16 cellular contexts compared by ENCODE assay signal in the genomic region with DNA sequence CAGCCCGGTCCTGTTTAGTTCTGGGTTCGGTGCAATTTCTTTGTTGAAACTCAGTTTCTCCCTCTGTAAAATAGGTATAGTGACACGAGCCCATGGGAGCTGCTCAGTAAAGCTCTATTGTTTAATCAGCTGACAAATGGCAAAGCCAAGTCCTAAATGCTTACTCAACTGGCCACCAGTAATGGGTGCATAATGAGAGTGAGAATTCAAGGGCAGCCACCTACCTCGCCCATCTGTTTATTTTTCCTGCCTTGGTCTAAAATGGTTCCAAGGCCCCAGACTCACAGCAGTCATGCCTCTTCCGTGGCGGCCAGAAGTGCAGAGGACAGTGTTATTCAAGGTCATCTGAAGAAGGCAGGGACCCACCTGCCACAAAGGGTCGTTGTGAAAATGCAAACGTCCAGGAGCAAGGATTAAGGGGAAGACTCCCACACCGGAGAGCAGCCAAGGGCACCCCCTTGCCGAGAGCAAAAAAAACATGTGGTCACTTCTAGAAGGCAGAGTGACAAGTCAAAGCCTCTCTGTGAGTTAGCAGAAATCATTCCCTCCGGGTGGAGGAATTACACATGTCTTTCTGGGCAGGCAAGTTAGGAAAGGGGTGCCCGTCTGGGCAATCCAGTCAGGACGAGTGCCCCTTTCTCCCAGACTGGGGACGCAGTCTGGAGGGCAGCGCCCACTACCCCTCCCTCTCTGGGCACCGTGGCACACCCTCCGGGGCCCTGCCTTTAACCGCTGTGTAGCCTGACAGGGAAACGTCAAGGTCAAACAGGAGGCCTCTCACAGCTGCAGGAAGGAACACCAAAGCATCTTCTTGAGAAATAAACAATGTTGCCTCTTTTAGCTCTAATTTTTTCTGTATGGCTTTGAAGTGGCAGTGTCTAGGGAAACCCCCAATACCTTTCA.
DNase-seq lines count a peak whose midpoint lies in the region; ATAC-seq lines count a peak whose summit lies in the region.
"Had no signal": no experiment of that assay in that cellular context is flagged by ENCODE, and none has a peak within 500 bp of the region (broad histone marks: within the 10 kb centered on the region; RNA-seq: fewer than 3 reads in every experiment).

No MANE protein-coding gene starts in this region.

- no peak overlapping the region for H3K4me3 ChIP-seq in subcutaneous abdominal adipose tissue (ENCODE audit: low read depth in 1 of 5, low read length in 5 of 5)
- H3K4me3 ChIP-seq: breast epithelium, sigmoid colon had no signal

- no peaks in the 10 kb centered on the region for H3K36me3 ChIP-seq in subcutaneous abdominal adipose tissue (ENCODE audit: control insufficient read depth in 5 of 5, insufficient read depth in 5 of 5, low read length in 5 of 5)
- H3K36me3 ChIP-seq: breast epithelium, sigmoid colon had no signal

- peak overlapping the region; percentile 63 for H3K27ac ChIP-seq in subcutaneous abdominal adipose tissue (ENCODE audit: low read depth, low read length)

- peak; percentile 32 for DNase-seq in activated naive CD4-positive, alpha-beta T cell treated with anti-CD3 and anti-CD28 coated beads, Interleukin-2, amount 10 ng/mL, durations not matched to agents 7 days and 5 days
- no peak for DNase-seq in activated naive CD4-positive, alpha-beta T cell treated with anti-CD3 and anti-CD28 coated beads for 36 hours
- no peak for DNase-seq in activated CD8-positive, alpha-beta T cell treated with anti-CD3 and anti-CD28 coated beads, Interleukin-2, amount 10 ng/mL, durations not matched to agents 7 days and 5 days
- DNase-seq in medulla oblongata (ENCODE audit: extremely low spot score) (peak; percentile 46), T-helper 2 cell (no peak)
- no peak for DNase-seq in stimulated activated CD4-positive, alpha-beta T cell treated with anti-CD3 and anti-CD28 coated beads, Interleukin-12 subunit alpha, Interleukin-12 subunit beta, amount 100 ng/mL, for 4 hours
- no peak for DNase-seq in NK-92 treated with Interleukin-12 subunit alpha and Interleukin-12 subunit beta, amount 100 ng/mL, for 24 hours (lab: John Stamatoyannopoulos, UW)
- DNase-seq: activated CD4-positive, alpha-beta T cell treated with anti-CD3 and anti-CD28 coated beads, Interleukin-2, amount 50 U/mL, for 4 hours; activated effector memory CD4-positive, alpha-beta T cell treated with Interleukin-2 at 50 U/mL for 16 hours; DMS53; NCI-H1417 treated with DMSO at 0.1 percent for 48 hours; NCI-H446 treated with DMSO at 0.1 percent for 48 hours had no signal

- no peaks in the 10 kb centered on the region for H3K27me3 ChIP-seq in subcutaneous abdominal adipose tissue (ENCODE audit: control insufficient read depth in 5 of 5, insufficient read depth in 4 of 5, low read length in 5 of 5)
- H3K27me3 ChIP-seq: breast epithelium, sigmoid colon had no signal

- intact Hi-C loops in activated naive CD4-positive, alpha-beta T cell treated with anti-CD3 and anti-CD28 coated beads for 36 hours (cut with micrococcal nuclease), result loop anchor here (10.0 kb wide), 2 partner anchors 295 to 525 kb away; a partner anchor contains a TSS

- ATAC-seq in activated CD8-positive, alpha-beta T cell treated with anti-CD3 and anti-CD28 coated beads, Interleukin-2, amount 10 ng/mL, durations not matched to agents 7 days and 5 days, result peak; percentile 28

- no peak overlapping the region for H3K4me3 Mint-ChIP-seq in activated naive CD4-positive, alpha-beta T cell treated with anti-CD3 and anti-CD28 coated beads, Interleukin-2, amount 10 ng/mL, durations not matched to agents 7 days and 5 days
- H3K4me3 Mint-ChIP-seq in activated naive CD4-positive, alpha-beta T cell treated with anti-CD3 and anti-CD28 coated beads for 36 hours, result no peak overlapping the region
- peak overlapping the region; percentile 64 for H3K4me3 Mint-ChIP-seq in activated CD8-positive, alpha-beta T cell treated with anti-CD3 and anti-CD28 coated beads, Interleukin-2, amount 10 ng/mL, durations not matched to agents 7 days and 5 days
- H3K4me3 Mint-ChIP-seq: T-helper 2 cell treated with Interferon-gamma antibody and Interleukin-4, amounts not matched to agents 5 μg/mL and 100 μg/mL, for 36 hours had no signal

- H3K9me3 Mint-ChIP-seq in activated naive CD4-positive, alpha-beta T cell treated with anti-CD3 and anti-CD28 coated beads, Interleukin-2, amount 10 ng/mL, durations not matched to agents 7 days and 5 days, result peaks cover 6% of the 10 kb centered on the region
- H3K9me3 Mint-ChIP-seq in activated naive CD4-positive, alpha-beta T cell treated with anti-CD3 and anti-CD28 coated beads for 36 hours, result peaks cover 7% of the 10 kb centered on the region
- no peaks in the 10 kb centered on the region for H3K9me3 Mint-ChIP-seq in activated CD8-positive, alpha-beta T cell treated with anti-CD3 and anti-CD28 coated beads, Interleukin-2, amount 10 ng/mL, durations not matched to agents 7 days and 5 days (ENCODE audit: insufficient read depth)

- H3K9me3 ChIP-seq in subcutaneous abdominal adipose tissue (ENCODE audit: control insufficient read depth in 5 of 5, low read length in 5 of 5), result no peaks in the 10 kb centered on the region
- H3K9me3 ChIP-seq: breast epithelium, sigmoid colon had no signal

- peak overlapping the region; percentile 73 for H3K27ac Mint-ChIP-seq in activated naive CD4-positive, alpha-beta T cell treated with anti-CD3 and anti-CD28 coated beads, Interleukin-2, amount 10 ng/mL, durations not matched to agents 7 days and 5 days
- H3K27ac Mint-ChIP-seq in activated naive CD4-positive, alpha-beta T cell treated with anti-CD3 and anti-CD28 coated beads for 36 hours, result no peak overlapping the region
- H3K27ac Mint-ChIP-seq in activated CD8-positive, alpha-beta T cell treated with anti-CD3 and anti-CD28 coated beads, Interleukin-2, amount 10 ng/mL, durations not matched to agents 7 days and 5 days, result peak overlapping the region; percentile 76
- H3K27ac Mint-ChIP-seq: T-helper 2 cell treated with Interferon-gamma antibody and Interleukin-4, amounts not matched to agents 5 μg/mL and 100 μg/mL, for 36 hours had no signal

- H3K27me3 Mint-ChIP-seq in activated naive CD4-positive, alpha-beta T cell treated with anti-CD3 and anti-CD28 coated beads, Interleukin-2, amount 10 ng/mL, durations not matched to agents 7 days and 5 days, result peaks cover 3% of the 10 kb centered on the region
- H3K27me3 Mint-ChIP-seq in activated naive CD4-positive, alpha-beta T cell treated with anti-CD3 and anti-CD28 coated beads for 36 hours (ENCODE audit: low read depth), result no peaks in the 10 kb centered on the region
- H3K27me3 Mint-ChIP-seq in activated CD8-positive, alpha-beta T cell treated with anti-CD3 and anti-CD28 coated beads, Interleukin-2, amount 10 ng/mL, durations not matched to agents 7 days and 5 days (ENCODE audit: low read depth), result no peaks in the 10 kb centered on the region

- CTCF ChIA-PET in activated naive CD4-positive, alpha-beta T cell treated with anti-CD3 and anti-CD28 coated beads, Interleukin-2, amount 10 ng/mL, durations not matched to agents 7 days and 5 days (lab: Charles Lee), result no interaction called here
- CTCF ChIA-PET in activated naive CD4-positive, alpha-beta T cell treated with anti-CD3 and anti-CD28 coated beads for 36 hours (lab: Charles Lee), result no interaction called here
- CTCF ChIA-PET in activated CD8-positive, alpha-beta T cell treated with anti-CD3 and anti-CD28 coated beads, Interleukin-2, amount 10 ng/mL, durations not matched to agents 7 days and 5 days (lab: Charles Lee), result interaction anchor here (0.7 to 1.4 kb wide), 3 partner anchors 15 to 293 kb away, joined by 3 to 4 read pairs (median 3); no protein-coding TSS in a partner anchor

- peaks cover 5 to 47% (median 30%) of the 10 kb centered on the region in 5 donors for H3K4me1 ChIP-seq in subcutaneous abdominal adipose tissue (ENCODE audit: control insufficient read depth in 5 of 5, insufficient read depth in 5 of 5, low read length in 5 of 5)
- H3K4me1 ChIP-seq: breast epithelium had no signal

- H3K36me3 Mint-ChIP-seq in activated naive CD4-positive, alpha-beta T cell treated with anti-CD3 and anti-CD28 coated beads, Interleukin-2, amount 10 ng/mL, durations not matched to agents 7 days and 5 days, result peaks cover 14% of the 10 kb centered on the region
- H3K36me3 Mint-ChIP-seq in activated naive CD4-positive, alpha-beta T cell treated with anti-CD3 and anti-CD28 coated beads for 36 hours (ENCODE audit: low read depth), result peaks cover 4% of the 10 kb centered on the region
- H3K36me3 Mint-ChIP-seq in activated CD8-positive, alpha-beta T cell treated with anti-CD3 and anti-CD28 coated beads, Interleukin-2, amount 10 ng/mL, durations not matched to agents 7 days and 5 days (ENCODE audit: low read depth), result peaks cover 14% of the 10 kb centered on the region

- H3K4me1 Mint-ChIP-seq in activated naive CD4-positive, alpha-beta T cell treated with anti-CD3 and anti-CD28 coated beads, Interleukin-2, amount 10 ng/mL, durations not matched to agents 7 days and 5 days, result peaks cover 57% of the 10 kb centered on the region
- H3K4me1 Mint-ChIP-seq in activated naive CD4-positive, alpha-beta T cell treated with anti-CD3 and anti-CD28 coated beads for 36 hours (ENCODE audit: low read depth), result peaks cover 58% of the 10 kb centered on the region
- peaks cover 46% of the 10 kb centered on the region for H3K4me1 Mint-ChIP-seq in activated CD8-positive, alpha-beta T cell treated with anti-CD3 and anti-CD28 coated beads, Interleukin-2, amount 10 ng/mL, durations not matched to agents 7 days and 5 days (ENCODE audit: low read depth)

- POLR2A ChIA-PET in activated CD8-positive, alpha-beta T cell treated with anti-CD3 and anti-CD28 coated beads, Interleukin-2, amount 10 ng/mL, durations not matched to agents 7 days and 5 days (lab: Charles Lee), result interaction anchor here (0.7 to 1.1 kb wide), 2 partner anchors 14 to 170 kb away, joined by 3 to 5 read pairs; no protein-coding TSS in a partner anchor

- no peak overlapping the region for H3K9ac ChIP-seq in subcutaneous abdominal adipose tissue (ENCODE audit: low read length in 5 of 5)

Comparison
In these comparisons a context has a peak if more than half of its experiments do, and no peak if none do; other contexts are left out.
1. DNase-seq: peak in activated naive CD4-positive, alpha-beta T cell treated with anti-CD3 and anti-CD28 coated beads, Interleukin-2, amount 10 ng/mL, durations not matched to agents 7 days and 5 days (single experiment) and medulla oblongata (single experiment); none in activated naive CD4-positive, alpha-beta T cell treated with anti-CD3 and anti-CD28 coated beads for 36 hours (single experiment), activated CD8-positive, alpha-beta T cell treated with anti-CD3 and anti-CD28 coated beads, Interleukin-2, amount 10 ng/mL, durations not matched to agents 7 days and 5 days (single experiment), T-helper 2 cell (0 of 5), stimulated activated CD4-positive, alpha-beta T cell treated with anti-CD3 and anti-CD28 coated beads, Interleukin-12 subunit alpha, Interleukin-12 subunit beta, amount 100 ng/mL, for 4 hours (single experiment) and NK-92 treated with Interleukin-12 subunit alpha and Interleukin-12 subunit beta, amount 100 ng/mL, for 24 hours (single experiment).